ENCODE assay signal across 9 cellular contexts in genomic region chr4:38177035-38177791, GRCh38.
DNase-seq lines count a peak whose midpoint lies in the region; ATAC-seq and TF ChIP-seq lines count a peak whose summit lies in the region.
"Had no signal": no experiment of that assay in that cellular context is flagged by ENCODE, and none has a peak within 500 bp of the region (broad histone marks: within the 10 kb centered on the region; RNA-seq: fewer than 3 reads in every experiment).

No MANE protein-coding gene starts in this region.

- 87% methylated on average over 13 of the region's 13 CpGs for WGBS in mesenchymal stem cell

- no peak overlapping the region for H3K4me3 ChIP-seq in mesenchymal stem cell (ENCODE audit: insufficient read depth in 1 of 2, low read depth in 1 of 2, low read length in 2 of 2)
- no peak overlapping the region for H3K4me3 ChIP-seq in OCI-LY7 (ENCODE audit: low read depth, low read length, poor library complexity, severe bottlenecking)
- no peak overlapping the region for H3K4me3 ChIP-seq in HAP-1
- H3K4me3 ChIP-seq: A549 had no signal

- H3K9me3 ChIP-seq in mesenchymal stem cell (ENCODE audit: control insufficient read depth, low read length) (no peaks in the 10 kb centered on the region), OCI-LY7 (ENCODE audit: low read length) (no peaks in the 10 kb centered on the region), HAP-1 (no peaks in the 10 kb centered on the region)
- H3K9me3 ChIP-seq: A549 had no signal

- no peak overlapping the region for H4K8ac ChIP-seq in mesenchymal stem cell (ENCODE audit: low read length)

- no TSS peak for BruUV-seq in OCI-LY7 (replicated peaks; lab: Mats Ljungman, UMichigan)

- H3K18ac ChIP-seq in mesenchymal stem cell (ENCODE audit: low read depth in 1 of 2, low read length in 2 of 2), result no peak overlapping the region

- DNase-seq in NOMO-1 treated with DMSO at 0.1 percent for 48 hours (lab: John Stamatoyannopoulos, UW; ENCODE audit: unreplicated experiment), result peak; percentile 20
- no peak for DNase-seq in NOMO-1 treated with dmso at 0.1 percent for 144 hours (lab: John Stamatoyannopoulos, UW; ENCODE audit: unreplicated experiment)
- DNase-seq in amniotic epithelial cell (ENCODE audit: low read depth), result peak; percentile 77
- DNase-seq in mesenchymal stem cell, result no peak
- peak in 5 of 6 experiments; percentile 3 to 56 (median 36) for DNase-seq in stimulated activated naive CD4-positive, alpha-beta T cell (lab: John Stamatoyannopoulos, UW)
- no peak for DNase-seq in OCI-LY7 (ENCODE audit: low spot score)
- no peak for DNase-seq in HAP-1 (ENCODE audit: low spot score in 2 of 2)

- H3K9me2 ChIP-seq in OCI-LY7 (ENCODE audit: insufficient read depth, low read length), result no peaks in the 10 kb centered on the region

- no peak overlapping the region for H2AFZ ChIP-seq in mesenchymal stem cell (ENCODE audit: low read depth, low read length)
- no peak overlapping the region for H2AFZ ChIP-seq in OCI-LY7 (ENCODE audit: low read length)

- CTCF ChIA-PET in OCI-LY7 (lab: Charles Lee; ENCODE audit: unreplicated experiment), result no interaction called here

- H3K4ac ChIP-seq in mesenchymal stem cell (ENCODE audit: low read depth in 1 of 2, low read length in 2 of 2), result peak overlapping the region in 1 of 2 experiments; percentile 16

- peak overlapping the region; percentile 12 for H4K91ac ChIP-seq in mesenchymal stem cell (ENCODE audit: low read length)

- H3K14ac ChIP-seq in mesenchymal stem cell (ENCODE audit: low read length in 2 of 2), result peak overlapping the region in 1 of 2 experiments; percentile 19

- ATAC-seq in HG03571 (IDR thresholded peaks at IDR 0.05; ENCODE audit: unreplicated experiment), result no peak
- ATAC-seq: A549 had no signal

- no peaks in the 10 kb centered on the region for H3K79me1 ChIP-seq in mesenchymal stem cell (replicated peaks; ENCODE audit: low read length, poor library complexity, severe bottlenecking)

- H3K4me2 ChIP-seq in mesenchymal stem cell (ENCODE audit: low read length, poor library complexity, severe bottlenecking) (no peak overlapping the region), OCI-LY7 (ENCODE audit: low read length) (no peak overlapping the region)
- H3K4me2 ChIP-seq: A549 had no signal

- H3K27ac ChIP-seq in mesenchymal stem cell (ENCODE audit: low read length, poor library complexity, severe bottlenecking) (no peak overlapping the region), OCI-LY7 (ENCODE audit: low read depth, low read length, poor library complexity, severe bottlenecking) (no peak overlapping the region)

- no peak overlapping the region for H2AK5ac ChIP-seq in mesenchymal stem cell (ENCODE audit: low read length, severe bottlenecking)

- H2BK12ac ChIP-seq in mesenchymal stem cell (ENCODE audit: low read length in 2 of 2), result peak overlapping the region; percentile 45 to 53

- H3K79me2 ChIP-seq in OCI-LY7 (ENCODE audit: insufficient read depth, low read depth, low read length), result no peaks in the 10 kb centered on the region

- in situ Hi-C loops in HAP-1 (cut with MboI; ENCODE audit: low sequenced_read_pairs), result no loop called here

- no peak overlapping the region for H2BK5ac ChIP-seq in mesenchymal stem cell (ENCODE audit: low read depth, low read length, poor library complexity, severe bottlenecking)

- no peak overlapping the region for H2BK15ac ChIP-seq in mesenchymal stem cell (ENCODE audit: low read depth, poor library complexity, severe bottlenecking)

- POLR2A ChIA-PET in OCI-LY7 (lab: Charles Lee), result no interaction called here

- H3K36me3 ChIP-seq in mesenchymal stem cell (ENCODE audit: control insufficient read depth in 1 of 2, insufficient read depth in 2 of 2, low read depth in 1 of 2, low read length in 2 of 2) (no peaks in the 10 kb centered on the region), OCI-LY7 (ENCODE audit: insufficient read depth, low read length) (no peaks in the 10 kb centered on the region), HAP-1 (replicated peaks) (no peaks in the 10 kb centered on the region)

- TF ChIP-seq CTCF in OCI-LY7 (conservative IDR thresholded peaks at IDR 0.05; ENCODE audit: low read length), result no peak

- intact Hi-C loops in OCI-LY7 (cut with micrococcal nuclease; ENCODE audit: unreplicated experiment), result loop anchor here (5.0 to 10.0 kb wide), 2 partner anchors 140 to 372 kb away; no protein-coding TSS in a partner anchor

- no peak overlapping the region for H3K23ac ChIP-seq in mesenchymal stem cell (ENCODE audit: low read length in 2 of 2)

- H3K9ac ChIP-seq in mesenchymal stem cell (ENCODE audit: low read length), result peak overlapping the region; percentile 2

- no peak overlapping the region for H2BK120ac ChIP-seq in mesenchymal stem cell (ENCODE audit: low read depth, low read length)

- H3K27me3 ChIP-seq in mesenchymal stem cell (ENCODE audit: control insufficient read depth in 1 of 2, insufficient read depth in 1 of 2, low read length in 2 of 2) (no peaks in the 10 kb centered on the region), HAP-1 (ENCODE audit: low read depth) (peaks cover 14% of the 10 kb centered on the region)

- H3K4me1 ChIP-seq in mesenchymal stem cell (ENCODE audit: control insufficient read depth, insufficient read depth, low read depth, low read length) (peaks cover 2% of the 10 kb centered on the region), OCI-LY7 (ENCODE audit: insufficient read depth, low read length, poor library complexity, severe bottlenecking) (no peaks in the 10 kb centered on the region), HAP-1 (no peaks in the 10 kb centered on the region)

- no peaks in the 10 kb centered on the region for H4K20me1 ChIP-seq in OCI-LY7 (ENCODE audit: insufficient read depth, low read length)

Comparison
In these comparisons a context has a peak if more than half of its experiments do, and no peak if none do; other contexts are left out.
1. DNase-seq: peak in NOMO-1 treated with DMSO at 0.1 percent for 48 hours (single experiment), amniotic epithelial cell (single experiment) and stimulated activated naive CD4-positive, alpha-beta T cell (5 of 6); none in NOMO-1 treated with dmso at 0.1 percent for 144 hours (single experiment), mesenchymal stem cell (single experiment), OCI-LY7 (single experiment) and HAP-1 (0 of 2).